18 cellular contexts compared by ENCODE assay signal in the genomic region with DNA sequence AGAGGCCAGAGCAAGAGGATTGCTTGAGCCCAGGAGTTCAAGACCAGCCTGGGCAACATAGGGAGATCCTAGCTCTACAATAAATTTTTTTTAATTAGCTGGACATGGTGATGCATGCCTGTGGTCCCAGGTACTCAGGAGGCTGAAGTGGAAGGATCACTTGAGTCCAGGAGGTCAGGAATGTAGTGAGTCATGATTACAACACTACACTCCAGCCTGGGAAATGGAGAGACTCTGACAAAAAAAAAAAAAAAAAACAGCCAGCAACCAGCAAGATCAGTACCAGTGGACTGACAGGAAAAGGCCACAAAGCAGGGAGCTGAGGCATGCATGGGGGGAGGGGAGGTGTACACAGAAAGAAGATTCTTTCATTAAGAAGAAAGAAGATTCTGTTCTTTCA. TPM values are rescaled to one million over a fixed set of nuclear protein-coding genes. Genes with fewer than 3 reads are reported as not detected.
DNase-seq lines count a peak whose midpoint lies in the region; ATAC-seq and TF ChIP-seq lines count a peak whose summit lies in the region.
"Had no signal": no experiment of that assay in that cellular context is flagged by ENCODE, and none has a peak within 500 bp of the region (broad histone marks: within the 10 kb centered on the region; RNA-seq: fewer than 3 reads in every experiment).

No MANE protein-coding gene starts in this region.

- H3K4me1 ChIP-seq in HEK293 (ENCODE audit: control insufficient read depth, insufficient read depth, low read length) (no peaks in the 10 kb centered on the region), adipocyte (ENCODE audit: control insufficient read depth, insufficient read depth, low read length) (no peaks in the 10 kb centered on the region)
- H3K4me1 ChIP-seq: A549, colonic mucosa, parathyroid adenoma, suprapubic skin had no signal

- H3K9me3 ChIP-seq in HEK293 (ENCODE audit: control insufficient read depth, insufficient read depth, low read depth, low read length) = no peaks in the 10 kb centered on the region
- peaks cover 7% of the 10 kb centered on the region for H3K9me3 ChIP-seq in adipocyte (ENCODE audit: control insufficient read depth, low read length)
- H3K9me3 ChIP-seq: colonic mucosa, suprapubic skin had no signal

- H3K9ac ChIP-seq in adipocyte (ENCODE audit: low read length) = no peak overlapping the region
- H3K9ac ChIP-seq: parathyroid adenoma had no signal

- no peak for ATAC-seq in GM19324 (IDR thresholded peaks at IDR 0.05; ENCODE audit: low FRiP score, unreplicated experiment)
- no peak for ATAC-seq in GM18867 (IDR thresholded peaks at IDR 0.05; ENCODE audit: unreplicated experiment)
- ATAC-seq: A549 had no signal

- H3K36me3 ChIP-seq in HEK293 (ENCODE audit: control insufficient read depth in 2 of 2, insufficient read depth in 1 of 2, low read length in 2 of 2) = no peaks in the 10 kb centered on the region
- H3K36me3 ChIP-seq in adipocyte (ENCODE audit: control insufficient read depth, insufficient read depth, low read length, severe bottlenecking) = no peaks in the 10 kb centered on the region
- H3K36me3 ChIP-seq: colonic mucosa, suprapubic skin had no signal

- no peaks in the 10 kb centered on the region for H3K27me3 ChIP-seq in adipocyte (replicated peaks; ENCODE audit: control insufficient read depth, insufficient read depth, low read length)
- H3K27me3 ChIP-seq: colonic mucosa, suprapubic skin had no signal

- DNase-seq in A172 (ENCODE audit: low spot score) (peak; percentile 80), adipocyte (ENCODE audit: low read depth) (peak; percentile 9), glomerular visceral epithelial cell (ENCODE audit: extremely low spot score) (peak; percentile 73), HUDEP-2 (lab: John Stamatoyannopoulos, UW; ENCODE audit: unreplicated experiment in 76 of 76) (no peak), globus pallidus (ENCODE audit: low spot score) (no peak)
- DNase-seq: activated naive CD8-positive, alpha-beta T cell treated with anti-CD3 and anti-CD28 coated beads for 36 hours; activated T-cell treated with anti-CD3 and anti-CD28 coated beads for 4 hours; colonic mucosa; COR-L47; NCI-H1048; NCI-H446 treated with DMSO at 0.1 percent for 48 hours; OCI-M1 had no signal

- CTCF ChIA-PET in HEK293 (lab: Yijun Ruan, JAX) = no interaction called here

- H3K27ac ChIP-seq in HEK293 (ENCODE audit: extremely low read depth, low read depth, low read length) = no peak overlapping the region
- H3K27ac ChIP-seq: A549, colonic mucosa, parathyroid adenoma, suprapubic skin had no signal

- no peak overlapping the region for H3K4me3 ChIP-seq in HEK293 (ENCODE audit: low read depth, low read length)
- H3K4me3 ChIP-seq in adipocyte (ENCODE audit: low read length) = no peak overlapping the region
- H3K4me3 ChIP-seq: A549, colonic mucosa, suprapubic skin had no signal

- no peak for TF ChIP-seq CTCF in HEK293 (tag by site-specific recombination; IDR thresholded peaks at IDR 0.05)

- POLR2A ChIA-PET in HEK293 (lab: Yijun Ruan, JAX) = interaction anchor here (0.6 kb wide), 1 partner anchor 31 kb away, joined by 4 read pairs; no protein-coding TSS in a partner anchor

TF ChIP-seq in HEK293, 187 proteins besides CTCF, POLR2A, EP300 and RAD21:
- TF ChIP-seq ZNF830 (tag by site-specific recombination; IDR thresholded peaks at IDR 0.05; ENCODE audit: low read depth) (no peak), ZNF549 (tag by site-specific recombination; IDR thresholded peaks at IDR 0.05) (no peak), GFI1B (tag by site-specific recombination; IDR thresholded peaks at IDR 0.05) (no peak), GLIS1 (tag by site-specific recombination; IDR thresholded peaks at IDR 0.05) (peak; percentile 52), ZNF610 (tag by site-specific recombination; IDR thresholded peaks at IDR 0.05; ENCODE audit: borderline replicate concordance) (no peak), ZNF24 (tag by site-specific recombination; IDR thresholded peaks at IDR 0.05) (no peak)
- TF ChIP-seq, protein P1, sequence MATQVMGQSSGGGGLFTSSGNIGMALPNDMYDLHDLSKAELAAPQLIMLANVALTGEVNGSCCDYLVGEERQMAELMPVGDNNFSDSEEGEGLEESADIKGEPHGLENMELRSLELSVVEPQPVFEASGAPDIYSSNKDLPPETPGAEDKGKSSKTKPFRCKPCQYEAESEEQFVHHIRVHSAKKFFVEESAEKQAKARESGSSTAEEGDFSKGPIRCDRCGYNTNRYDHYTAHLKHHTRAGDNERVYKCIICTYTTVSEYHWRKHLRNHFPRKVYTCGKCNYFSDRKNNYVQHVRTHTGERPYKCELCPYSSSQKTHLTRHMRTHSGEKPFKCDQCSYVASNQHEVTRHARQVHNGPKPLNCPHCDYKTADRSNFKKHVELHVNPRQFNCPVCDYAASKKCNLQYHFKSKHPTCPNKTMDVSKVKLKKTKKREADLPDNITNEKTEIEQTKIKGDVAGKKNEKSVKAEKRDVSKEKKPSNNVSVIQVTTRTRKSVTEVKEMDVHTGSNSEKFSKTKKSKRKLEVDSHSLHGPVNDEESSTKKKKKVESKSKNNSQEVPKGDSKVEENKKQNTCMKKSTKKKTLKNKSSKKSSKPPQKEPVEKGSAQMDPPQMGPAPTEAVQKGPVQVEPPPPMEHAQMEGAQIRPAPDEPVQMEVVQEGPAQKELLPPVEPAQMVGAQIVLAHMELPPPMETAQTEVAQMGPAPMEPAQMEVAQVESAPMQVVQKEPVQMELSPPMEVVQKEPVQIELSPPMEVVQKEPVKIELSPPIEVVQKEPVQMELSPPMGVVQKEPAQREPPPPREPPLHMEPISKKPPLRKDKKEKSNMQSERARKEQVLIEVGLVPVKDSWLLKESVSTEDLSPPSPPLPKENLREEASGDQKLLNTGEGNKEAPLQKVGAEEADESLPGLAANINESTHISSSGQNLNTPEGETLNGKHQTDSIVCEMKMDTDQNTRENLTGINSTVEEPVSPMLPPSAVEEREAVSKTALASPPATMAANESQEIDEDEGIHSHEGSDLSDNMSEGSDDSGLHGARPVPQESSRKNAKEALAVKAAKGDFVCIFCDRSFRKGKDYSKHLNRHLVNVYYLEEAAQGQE (tag by site-specific recombination; IDR thresholded peaks at IDR 0.05) = no peak
TF ChIP-seq in HEK293: peak in this region for 1.

RNA-seq across cellular contexts. Expression of a gene that starts 52.7 kb away (rescaled TPM):
- 1.3 and 1.5 TPM in 2 replicates for total RNA-seq in A172 (2014; rRNA removed; shearing (Covaris generic))

Comparison
In these comparisons a context has a peak if more than half of its experiments do, and no peak if none do; other contexts are left out.
1. DNase-seq: peak in A172 (single experiment), adipocyte (single experiment) and glomerular visceral epithelial cell (single experiment); none in HUDEP-2 (0 of 76) and globus pallidus (single experiment).